Comparison of ENCODE assay signal across 10 cellular contexts in the genomic region with DNA sequence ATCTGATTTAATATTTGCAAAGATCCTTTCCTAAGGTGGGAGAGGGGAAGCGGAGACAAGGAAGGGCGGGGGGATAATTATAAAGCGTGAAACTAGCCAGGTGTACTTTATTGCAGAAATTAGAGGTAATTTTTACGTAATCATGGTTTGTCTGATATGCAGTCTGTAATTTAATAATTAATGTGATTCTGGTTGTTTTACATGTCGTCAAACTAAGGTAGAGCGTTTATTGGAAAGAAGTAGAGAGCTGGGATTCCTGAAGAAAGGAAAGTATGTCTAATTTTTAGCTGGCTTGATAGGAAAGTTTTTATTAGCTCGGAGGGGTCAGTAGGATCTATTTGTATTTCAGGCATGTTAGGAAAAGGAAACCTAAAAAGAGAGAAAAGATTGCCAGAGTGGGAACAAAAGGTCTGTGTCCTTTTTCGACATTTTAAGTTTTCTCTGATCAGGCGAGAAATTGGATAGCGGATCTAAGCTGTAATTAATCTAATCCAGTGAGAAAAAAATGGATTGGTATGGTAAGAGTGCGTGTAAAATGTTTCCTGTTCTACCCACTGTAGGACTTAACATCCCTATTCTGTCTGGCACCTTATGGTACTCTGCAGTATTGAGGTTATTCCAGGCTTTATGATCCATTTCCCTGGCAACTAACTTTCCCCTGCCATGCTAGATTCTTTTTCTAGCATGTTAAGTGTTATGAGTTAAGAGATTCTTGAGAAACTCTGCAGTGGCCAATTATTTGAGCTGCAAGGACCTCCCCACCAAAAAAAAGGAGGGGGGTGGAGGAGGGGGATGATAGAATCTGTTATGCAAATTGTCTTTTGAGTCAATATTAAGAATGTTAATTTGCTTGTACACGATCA. TPM values are rescaled to one million over a fixed set of nuclear protein-coding genes. Genes with fewer than 3 reads are reported as not detected.
A peak's percentile ranks its signal among the peaks of the same experiment; 100 is the strongest.
DNase-seq lines count a peak whose midpoint lies in the region; ATAC-seq and TF ChIP-seq lines count a peak whose summit lies in the region.
"Had no signal": no experiment of that assay in that cellular context is flagged by ENCODE, and none has a peak within 500 bp of the region (broad histone marks: within the 10 kb centered on the region; RNA-seq: fewer than 3 reads in every experiment).

No MANE protein-coding gene starts in this region.

- H3K9me3 ChIP-seq in ectodermal cell (ENCODE audit: control insufficient read depth, low read length) (no peaks in the 10 kb centered on the region), vagina (no peaks in the 10 kb centered on the region)

- no peak for DNase-seq in Right ventricle myocardium inferior (ENCODE audit: missing footprints)
- no peak for DNase-seq in left cardiac atrium
- peak; percentile 65 for DNase-seq in myocyte (ENCODE audit: low read depth)
- no peak for DNase-seq in vagina (ENCODE audit: extremely low spot score in 2 of 2)
- no peak for DNase-seq in KG1 (lab: John Stamatoyannopoulos, UW)
- no peak for DNase-seq in islet precursor cell
- DNase-seq: DND-41, RPMI8226 had no signal

- intact Hi-C loops in Right ventricle myocardium inferior (cut with DNase I), result loop anchor here (2.0 to 10.0 kb wide), 4 partner anchors 28 to 222 kb away; no protein-coding TSS in a partner anchor
- intact Hi-C loops in left cardiac atrium (cut with DNase I), result loop anchor here in 1 of 2 donors (10.0 kb wide), 2 partner anchors 104 to 194 kb away; no protein-coding TSS in a partner anchor
- intact Hi-C loops in vagina (cut with DNase I), result no loop called here

- H3K4me1 ChIP-seq in ectodermal cell (ENCODE audit: control insufficient read depth, insufficient read depth, low read length), result peaks cover 9% of the 10 kb centered on the region
- peaks cover 16% of the 10 kb centered on the region for H3K4me1 ChIP-seq in vagina

- H3K4me3 ChIP-seq in ectodermal cell (ENCODE audit: insufficient read depth, low read depth, low read length) (peak overlapping the region; percentile 58), vagina (peak overlapping the region; percentile 66 to 85)

- H3K27me3 ChIP-seq in ectodermal cell (ENCODE audit: control insufficient read depth, insufficient read depth, low read length, poor library complexity, severe bottlenecking) (peaks cover 49% of the 10 kb centered on the region), vagina (no peaks in the 10 kb centered on the region)

- no peak for TF ChIP-seq POLR2A in vagina (IDR thresholded peaks at IDR 0.05)

- H3K27ac ChIP-seq in ectodermal cell (ENCODE audit: insufficient read depth, low read depth, low read length, poor library complexity, severe bottlenecking) (no peak overlapping the region), vagina (peak overlapping the region; percentile 61)

- ATAC-seq in Right ventricle myocardium inferior (peak; percentile 3), left cardiac atrium (no peak), GM19455 (IDR thresholded peaks at IDR 0.05; ENCODE audit: unreplicated experiment) (no peak)

- WGBS in ectodermal cell, 2 experiments, result 33 to 38% methylated on average over 12 of the region's 12 CpGs

- H3K36me3 ChIP-seq in ectodermal cell (ENCODE audit: control insufficient read depth, insufficient read depth, low read length) (no peaks in the 10 kb centered on the region), vagina (no peaks in the 10 kb centered on the region)

- no peak for TF ChIP-seq CTCF in vagina (IDR thresholded peaks at IDR 0.05)

RNA-seq across cellular contexts. Expression of a gene that starts 1.4 kb away (rescaled TPM):
- total RNA-seq in Right ventricle myocardium inferior, result 71.2 TPM
- 10 to 100 TPM; 68.4 to 72.5 TPM for total RNA-seq in left cardiac atrium
- polyA plus RNA-seq in ectodermal cell (2013, experiment 1 of 4), result 27.0 TPM
- 28.4 TPM for polyA plus RNA-seq in ectodermal cell (2013, experiment 2 of 4)
- polyA plus RNA-seq in ectodermal cell (2013, experiment 3 of 4), result 23.3 TPM
- 26.2 TPM for polyA plus RNA-seq in ectodermal cell (2013, experiment 4 of 4)
- 71.0 and 77.0 TPM in 2 replicates for total RNA-seq in myocyte
- polyA plus RNA-seq in myocyte (2012), result 38.6 TPM
- total RNA-seq in vagina, result 54.3 TPM
